7 cellular contexts compared by ENCODE assay signal in the genomic region with DNA sequence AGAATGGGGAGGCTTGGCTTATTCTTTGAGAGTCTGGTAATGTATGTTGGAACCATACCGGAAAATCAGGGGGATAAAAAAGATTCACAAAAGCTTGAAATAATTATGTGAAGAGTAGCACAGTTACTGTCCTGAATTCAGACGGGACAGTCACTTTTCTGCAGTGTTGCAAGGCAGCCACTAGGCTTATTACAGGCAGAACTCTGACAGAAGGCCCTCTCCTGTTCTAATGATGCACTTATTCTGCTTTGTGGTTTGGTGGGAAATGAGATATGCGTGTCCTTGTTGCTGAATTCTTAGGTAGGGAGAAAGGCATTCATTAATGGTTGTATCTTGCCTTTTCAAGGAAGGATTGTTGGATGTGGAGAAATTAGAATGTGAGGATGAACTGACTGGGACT. TPM values are rescaled to one million over a fixed set of nuclear protein-coding genes. Genes with fewer than 3 reads are reported as not detected.
A peak's percentile ranks its signal among the peaks of the same experiment; 100 is the strongest.
DNase-seq lines count a peak whose midpoint lies in the region; ATAC-seq and TF ChIP-seq lines count a peak whose summit lies in the region.

No MANE protein-coding gene starts in this region.

- H3K9ac ChIP-seq in OCI-LY1 (ENCODE audit: low read length), result no peak overlapping the region

- H3K9me3 ChIP-seq in OCI-LY1 (ENCODE audit: low read length) (no peaks in the 10 kb centered on the region), gastrocnemius medialis (no peaks in the 10 kb centered on the region)

- H3K4me1 ChIP-seq in OCI-LY1 (ENCODE audit: insufficient read depth, low read length, severe bottlenecking), result no peaks in the 10 kb centered on the region
- no peaks in the 10 kb centered on the region for H3K4me1 ChIP-seq in gastrocnemius medialis

- no peak for DNase-seq in HFF-Myc (ENCODE audit: extremely low read depth, low read depth)
- peak; percentile 57 for DNase-seq in iris pigment epithelial cell (ENCODE audit: low read depth)
- DNase-seq in gastrocnemius medialis, result no peak
- DNase-seq in posterior vena cava (ENCODE audit: low spot score), result no peak
- no peak for DNase-seq in medulla oblongata (ENCODE audit: extremely low spot score)

- in situ Hi-C loops in gastrocnemius medialis (cut with MboI; ENCODE audit: low sequenced_read_pairs in 4 of 4), result loop anchor here in 2 of 4 donors (10.0 kb wide), 1 partner anchor 351 kb away; no protein-coding TSS in a partner anchor

- H3K27ac ChIP-seq in OCI-LY1 (ENCODE audit: low read depth, low read length, poor library complexity, severe bottlenecking) (no peak overlapping the region), gastrocnemius medialis (no peak overlapping the region)

- no peaks in the 10 kb centered on the region for H3F3A ChIP-seq in OCI-LY1 (ENCODE audit: insufficient read depth, low read length)

- ATAC-seq in GM18508 (IDR thresholded peaks at IDR 0.05; ENCODE audit: insufficient read depth, unreplicated experiment), result peak; percentile 81
- ATAC-seq in gastrocnemius medialis, result no peak

- H3K79me2 ChIP-seq in OCI-LY1 (ENCODE audit: insufficient read depth, low read length), result no peaks in the 10 kb centered on the region

- no peaks in the 10 kb centered on the region for H3K9me2 ChIP-seq in OCI-LY1 (ENCODE audit: low read depth, low read length)

- intact Hi-C loops in gastrocnemius medialis (cut with DNase I; ENCODE audit: low total_unique reads), result no loop called here
- intact Hi-C loops in posterior vena cava (cut with DNase I), result no loop called here

- H3K4me2 ChIP-seq in OCI-LY1 (ENCODE audit: low read length), result no peak overlapping the region

- H3K27me3 ChIP-seq in OCI-LY1 (ENCODE audit: insufficient read depth, low read length) (no peaks in the 10 kb centered on the region), gastrocnemius medialis (no peaks in the 10 kb centered on the region)

- H3K36me3 ChIP-seq in OCI-LY1 (ENCODE audit: insufficient read depth, low read length), result no peaks in the 10 kb centered on the region
- H3K36me3 ChIP-seq in gastrocnemius medialis, result no peaks in the 10 kb centered on the region

- no peaks in the 10 kb centered on the region for H4K20me1 ChIP-seq in OCI-LY1 (ENCODE audit: insufficient read depth, low read length)

- no peak overlapping the region for H3K4me3 ChIP-seq in HFF-Myc (replicated peaks; ENCODE audit: low read depth, low read length)
- no peak overlapping the region for H3K4me3 ChIP-seq in OCI-LY1 (ENCODE audit: low read depth, low read length, poor library complexity, severe bottlenecking)
- no peak overlapping the region for H3K4me3 ChIP-seq in gastrocnemius medialis

- no peak overlapping the region for H2AFZ ChIP-seq in OCI-LY1 (ENCODE audit: low read length)

- peak; percentile 47 for TF ChIP-seq CTCF in HFF-Myc (IDR thresholded peaks at IDR 0.05; ENCODE audit: low read depth, low read length, missing control alignments)
- peak; percentile 42; the same call in 1 of the 2 replicates for TF ChIP-seq CTCF in OCI-LY1 (IDR thresholded peaks at IDR 0.05; ENCODE audit: low read length)
- peak in 1 of 5 experiments; percentile 19 for TF ChIP-seq CTCF in gastrocnemius medialis (IDR thresholded peaks at IDR 0.05 in 4 of 5, conservative IDR thresholded peaks at IDR 0.05 in 1 of 5)

- TF ChIP-seq POLR2A in gastrocnemius medialis (IDR thresholded peaks at IDR 0.05), result no peak

RNA-seq across cellular contexts. Expression of a gene that starts 37.2 kb away (rescaled TPM):
- 1 to 10 TPM; 4.3 to 8.1 (median 5.5) TPM for total RNA-seq in gastrocnemius medialis
- total RNA-seq in posterior vena cava, result 10 to 100 TPM; 21.1 to 26.8 TPM
